ENCODE assay signal across 15 cellular contexts in genomic region chr4:18077808-18078207, GRCh38.
"Had no signal": no experiment of that assay in that cellular context is flagged by ENCODE, and none has a peak within 500 bp of the region (broad histone marks: within the 10 kb centered on the region; RNA-seq: fewer than 3 reads in every experiment).

No MANE protein-coding gene starts in this region.

- H3K4me1 Mint-ChIP-seq: brain had no signal

- ATAC-seq: natural killer cell treated with Interleukin-12 subunit alpha and Interleukin-12 subunit beta and Interleukin-15 and Interleukin-18, amount 100 ng/mL, for 72 hours; right cardiac atrium had no signal

- H3K27me3 Mint-ChIP-seq: brain had no signal

- H3K4me1 ChIP-seq: colonic mucosa, testis had no signal

- H3K4me3 ChIP-seq: colonic mucosa, testis, upper lobe of left lung had no signal

- H3K9me3 ChIP-seq: colonic mucosa, testis, upper lobe of left lung had no signal

- H3K27me3 ChIP-seq: colonic mucosa, testis, upper lobe of left lung had no signal

- H3K4me3 Mint-ChIP-seq: activated CD4-positive, alpha-beta T cell treated with anti-CD3 and anti-CD28 coated beads, Interleukin-2, amount 10 ng/mL, durations not matched to agents 7 days and 5 days; activated naive CD8-positive, alpha-beta T cell; brain; immature natural killer cell; natural killer cell treated with Interleukin-12 subunit alpha and Interleukin-12 subunit beta and Interleukin-15 and Interleukin-18, amount 100 ng/mL, for 72 hours; stimulated activated naive CD8-positive, alpha-beta T cell treated with anti-CD3 and anti-CD28 coated beads, Interleukin-15, Interleukin-2, amounts not matched to agents 100 ng/mL and 50 ng/mL, for 24 hours had no signal

- H3K27ac Mint-ChIP-seq: activated CD4-positive, alpha-beta T cell treated with anti-CD3 and anti-CD28 coated beads, Interleukin-2, amount 10 ng/mL, durations not matched to agents 7 days and 5 days; activated naive CD8-positive, alpha-beta T cell; brain; immature natural killer cell; natural killer cell treated with Interleukin-12 subunit alpha and Interleukin-12 subunit beta and Interleukin-15 and Interleukin-18, amount 100 ng/mL, for 72 hours; stimulated activated naive CD8-positive, alpha-beta T cell treated with anti-CD3 and anti-CD28 coated beads, Interleukin-15, Interleukin-2, amounts not matched to agents 100 ng/mL and 50 ng/mL, for 24 hours had no signal

- DNase-seq: activated CD4-positive, alpha-beta T cell treated with anti-CD3 and anti-CD28 coated beads, Interleukin-2, amount 10 ng/mL, durations not matched to agents 7 days and 5 days; activated CD4-positive, CD25-positive, alpha-beta regulatory T cell; activated gamma-delta T cell treated with Interleukin-2 at 50 U/mL for 16 hours; central memory CD4-positive, alpha-beta T cell; colonic mucosa; effector CD4-positive, alpha-beta T cell; head of caudate nucleus; immature natural killer cell; right cardiac atrium; testis; upper lobe of left lung had no signal

- H3K9me3 Mint-ChIP-seq: brain had no signal

- H3K27ac ChIP-seq: colonic mucosa, testis, upper lobe of left lung had no signal

- H3K36me3 Mint-ChIP-seq: activated naive CD8-positive, alpha-beta T cell; brain; immature natural killer cell had no signal

- H3K36me3 ChIP-seq: colonic mucosa, upper lobe of left lung had no signal
